In genomic region chr6:33631971-33632585, GRCh38 we compare ENCODE assay signal across 1 cellular context.
TF ChIP-seq lines count a peak whose summit lies in the region.

No MANE protein-coding gene starts in this region.

TF ChIP-seq in SK-N-SH, 30 proteins besides CTCF, POLR2A, EP300 and RAD21 (continued from another document):
- TF ChIP-seq EZH2phosphoT487 (IDR thresholded peaks at IDR 0.05; ENCODE audit: borderline replicate concordance, low read depth) (no peak), RCOR1 (IDR thresholded peaks at IDR 0.05; ENCODE audit: low read length) (no peak), SIN3A (IDR thresholded peaks at IDR 0.05; ENCODE audit: borderline replicate concordance, low read depth, low read length) (no peak)
TF ChIP-seq in SK-N-SH: peak in this region for 0.
